19 cellular contexts compared by ENCODE assay signal in genomic region chr16:74608381-74608780, GRCh38. TPM values are rescaled to one million over a fixed set of nuclear protein-coding genes. Genes with fewer than 3 reads are reported as not detected.
DNase-seq lines count a peak whose midpoint lies in the region; ATAC-seq, FAIRE-seq and TF ChIP-seq lines count a peak whose summit lies in the region.
"Had no signal": no experiment of that assay in that cellular context is flagged by ENCODE, and none has a peak within 500 bp of the region (broad histone marks: within the 10 kb centered on the region; RNA-seq: fewer than 3 reads in every experiment).

No MANE protein-coding gene starts in this region.

- peak overlapping the region; percentile 94 for H3K27ac ChIP-seq in GM23248
- H3K27ac ChIP-seq in astrocyte (ENCODE audit: low read depth, low read length) = no peak overlapping the region
- H3K27ac ChIP-seq: 22Rv1, HL-60, left ventricle myocardium inferior, neutrophil had no signal

- peak overlapping the region; percentile 98 for H2AFZ ChIP-seq in GM23248
- H2AFZ ChIP-seq in astrocyte (ENCODE audit: low read depth, low read length) = no peak overlapping the region

- peaks cover 15% of the 10 kb centered on the region for H3K36me3 Mint-ChIP-seq in T-helper 1 cell treated with Interleukin-12 subunit alpha and Interleukin-12 subunit beta and Interleukin-4 antibody, amounts not matched to agents 30 μg/mL and 1 μg/mL, for 36 hours (ENCODE audit: low read depth)
- H3K36me3 Mint-ChIP-seq in astrocyte (ENCODE audit: low read depth, unreplicated experiment) (peaks cover 1% of the 10 kb centered on the region), neural crest cell (ENCODE audit: low read depth) (peaks cover 2% of the 10 kb centered on the region)

- H3K27me3 ChIP-seq in GM23248 (replicated peaks; ENCODE audit: insufficient read depth) (no peaks in the 10 kb centered on the region), astrocyte (ENCODE audit: insufficient read depth, low read length) (no peaks in the 10 kb centered on the region)
- H3K27me3 ChIP-seq: stomach had no signal

- peaks cover 45% of the 10 kb centered on the region for H3K4me1 Mint-ChIP-seq in T-helper 1 cell treated with Interleukin-12 subunit alpha and Interleukin-12 subunit beta and Interleukin-4 antibody, amounts not matched to agents 30 μg/mL and 1 μg/mL, for 36 hours (ENCODE audit: low read depth)
- H3K4me1 Mint-ChIP-seq in astrocyte (ENCODE audit: low read depth, unreplicated experiment) = peaks cover 18% of the 10 kb centered on the region
- peaks cover 40% of the 10 kb centered on the region for H3K4me1 Mint-ChIP-seq in neural crest cell

- no peak for FAIRE-seq in astrocyte (lab: Jason Lieb, UNC)
- FAIRE-seq: GM18507, H54 had no signal

- H3K9me3 ChIP-seq in GM23248 (ENCODE audit: low read depth) = no peaks in the 10 kb centered on the region
- H3K9me3 ChIP-seq in astrocyte (ENCODE audit: insufficient read depth, low read depth, low read length) = no peaks in the 10 kb centered on the region
- H3K9me3 ChIP-seq: left ventricle myocardium inferior, neutrophil, stomach had no signal

- TF ChIP-seq CTCF in astrocyte (IDR thresholded peaks at IDR 0.05; ENCODE audit: insufficient read depth, low read depth, low read length) = no peak
- TF ChIP-seq CTCF in neural crest cell (conservative IDR thresholded peaks at IDR 0.05) = no peak

- peak overlapping the region; percentile 97; the same call in 1 of the 2 replicates for H3K9ac ChIP-seq in GM23248
- no peak overlapping the region for H3K9ac ChIP-seq in astrocyte (ENCODE audit: low read length)

- H4K20me1 ChIP-seq in GM23248 (ENCODE audit: insufficient read depth) (no peaks in the 10 kb centered on the region), astrocyte (ENCODE audit: insufficient read depth, low read length) (peaks cover 30% of the 10 kb centered on the region)

- H3K4me2 ChIP-seq in GM23248 (ENCODE audit: unreplicated experiment) (peak overlapping the region; percentile 90), astrocyte (ENCODE audit: low read length) (no peak overlapping the region)

- in situ Hi-C loops in GM23248 (cut with MboI) = loop anchor here (25.0 kb wide), 1 partner anchor 296 kb away; no protein-coding TSS in a partner anchor
- in situ Hi-C loops in ACHN (cut with HindIII; ENCODE audit: low pct_ligation_motif_present, low pct_unique_long_range_greater_than_20kb, low sequenced_read_pairs) = no loop called here

- no peaks in the 10 kb centered on the region for H3K9me3 Mint-ChIP-seq in T-helper 1 cell treated with Interleukin-12 subunit alpha and Interleukin-12 subunit beta and Interleukin-4 antibody, amounts not matched to agents 30 μg/mL and 1 μg/mL, for 36 hours
- H3K9me3 Mint-ChIP-seq in astrocyte (ENCODE audit: unreplicated experiment) (no peaks in the 10 kb centered on the region), neural crest cell (no peaks in the 10 kb centered on the region)

- H3K4me3 ChIP-seq in GM23248 = no peak overlapping the region
- no peak overlapping the region for H3K4me3 ChIP-seq in astrocyte (ENCODE audit: insufficient read depth, low read depth, low read length)

- H3K4me3 Mint-ChIP-seq in T-helper 1 cell treated with Interleukin-12 subunit alpha and Interleukin-12 subunit beta and Interleukin-4 antibody, amounts not matched to agents 30 μg/mL and 1 μg/mL, for 36 hours = peak overlapping the region; percentile 51
- H3K4me3 Mint-ChIP-seq in astrocyte (ENCODE audit: unreplicated experiment) = peak overlapping the region; percentile 96
- peak overlapping the region; percentile 91 for H3K4me3 Mint-ChIP-seq in neural crest cell

- WGBS in GM23248 (ENCODE audit: low coverage in 1 of 2, low lambda C conversion rate in 2 of 2, missing lambda C conversion rate in 2 of 2), 2 experiments = 65 to 72% methylated on average over 6 of the region's 6 CpGs

- H3K4me1 ChIP-seq in GM23248 (ENCODE audit: insufficient read depth) = peaks cover 23% of the 10 kb centered on the region
- peaks cover 20% of the 10 kb centered on the region for H3K4me1 ChIP-seq in astrocyte (ENCODE audit: insufficient read depth, low read length)

- H3K36me3 ChIP-seq in GM23248 (ENCODE audit: low read depth) (no peaks in the 10 kb centered on the region), astrocyte (ENCODE audit: insufficient read depth, low read length) (no peaks in the 10 kb centered on the region)
- H3K36me3 ChIP-seq: left ventricle myocardium inferior, neutrophil, stomach had no signal

- no peak for ATAC-seq in GM18520 (IDR thresholded peaks at IDR 0.05; ENCODE audit: unreplicated experiment)

- H3K79me2 ChIP-seq in GM23248 (ENCODE audit: insufficient read depth) (peaks cover 33% of the 10 kb centered on the region), astrocyte (ENCODE audit: insufficient read depth, low read length) (peaks cover 35% of the 10 kb centered on the region)

- no peaks in the 10 kb centered on the region for H3K27me3 Mint-ChIP-seq in T-helper 1 cell treated with Interleukin-12 subunit alpha and Interleukin-12 subunit beta and Interleukin-4 antibody, amounts not matched to agents 30 μg/mL and 1 μg/mL, for 36 hours (ENCODE audit: low read depth)
- no peaks in the 10 kb centered on the region for H3K27me3 Mint-ChIP-seq in astrocyte (ENCODE audit: low read depth, unreplicated experiment)
- no peaks in the 10 kb centered on the region for H3K27me3 Mint-ChIP-seq in neural crest cell (ENCODE audit: low read depth)

- H3F3A ChIP-seq in GM23248 (ENCODE audit: insufficient read depth) = peaks cover 27% of the 10 kb centered on the region

- no peak for DNase-seq in T-helper 1 cell
- no peak for DNase-seq in GM23248
- DNase-seq in astrocyte (ENCODE audit: low read depth) = no peak
- no peak for DNase-seq in neural crest cell (ENCODE audit: low read depth, low spot score)
- no peak for DNase-seq in ACHN
- DNase-seq in T1000 (lab: John Stamatoyannopoulos, UW) = no peak
- DNase-seq: activated CD8-positive, alpha-beta memory T cell treated with anti-CD3 and anti-CD28 coated beads for 24 hours; aorta; cortex of kidney; left ventricle myocardium inferior; NCI-H2029; stomach had no signal

- H3K27ac Mint-ChIP-seq in T-helper 1 cell treated with Interleukin-12 subunit alpha and Interleukin-12 subunit beta and Interleukin-4 antibody, amounts not matched to agents 30 μg/mL and 1 μg/mL, for 36 hours = peak overlapping the region; percentile 26
- H3K27ac Mint-ChIP-seq in astrocyte (ENCODE audit: unreplicated experiment) (no peak overlapping the region), neural crest cell (ENCODE audit: unreplicated experiment) (no peak overlapping the region)

- H3K9me2 ChIP-seq in GM23248 (ENCODE audit: insufficient read depth) = no peaks in the 10 kb centered on the region

RNA-seq across cellular contexts. Expression of gene GLG1, which starts 1.5 kb away (rescaled TPM):
- 129 and 136 TPM in 2 replicates for total RNA-seq in GM23248 (2014; rRNA removed; shearing (Covaris generic))
- 139 and 145 TPM in 2 replicates for polyA plus RNA-seq in GM23248 (2016; fragmentation: Nextera tagmentation; extraction: Ambion mirVana)
- total RNA-seq in astrocyte (153 and 182 TPM in 2 replicates), neural crest cell (114 and 117 TPM in 2 replicates)

RNA-seq across cellular contexts. Expression of gene RFWD3, which starts 58.3 kb away (rescaled TPM):
- total RNA-seq in GM23248 (2014; rRNA removed; shearing (Covaris generic)) = 18.5 and 28.2 TPM in 2 replicates
- 8.8 and 9.0 TPM in 2 replicates for polyA plus RNA-seq in GM23248 (2016; fragmentation: Nextera tagmentation; extraction: Ambion mirVana)
- 32.2 and 34.3 TPM in 2 replicates for total RNA-seq in astrocyte
- 72.8 and 76.8 TPM in 2 replicates for total RNA-seq in neural crest cell
